1 cellular context compared by ENCODE assay signal in genomic region chr2:42106257-42106816, GRCh38.
TF ChIP-seq lines count a peak whose summit lies in the region.

No MANE protein-coding gene starts in this region.

TF ChIP-seq in HepG2, 621 proteins besides CTCF, POLR2A, EP300 and RAD21 (continues in another document):
- TF ChIP-seq, protein P1, sequence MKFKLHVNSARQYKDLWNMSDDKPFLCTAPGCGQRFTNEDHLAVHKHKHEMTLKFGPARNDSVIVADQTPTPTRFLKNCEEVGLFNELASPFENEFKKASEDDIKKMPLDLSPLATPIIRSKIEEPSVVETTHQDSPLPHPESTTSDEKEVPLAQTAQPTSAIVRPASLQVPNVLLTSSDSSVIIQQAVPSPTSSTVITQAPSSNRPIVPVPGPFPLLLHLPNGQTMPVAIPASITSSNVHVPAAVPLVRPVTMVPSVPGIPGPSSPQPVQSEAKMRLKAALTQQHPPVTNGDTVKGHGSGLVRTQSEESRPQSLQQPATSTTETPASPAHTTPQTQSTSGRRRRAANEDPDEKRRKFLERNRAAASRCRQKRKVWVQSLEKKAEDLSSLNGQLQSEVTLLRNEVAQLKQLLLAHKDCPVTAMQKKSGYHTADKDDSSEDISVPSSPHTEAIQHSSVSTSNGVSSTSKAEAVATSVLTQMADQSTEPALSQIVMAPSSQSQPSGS (CRISPR knock-in tag; IDR thresholded peaks at IDR 0.05) = 0 out of 2 replicates have a peak, but pooled peaks have one; percentile 1
- TF ChIP-seq DNMT1 (CRISPR knock-in tag; IDR thresholded peaks at IDR 0.05) = 0 out of 2 replicates have a peak, but pooled peaks have one; percentile 14
- TF ChIP-seq ZMAT3 (CRISPR knock-in tag; conservative IDR thresholded peaks at IDR 0.05) = 0 out of 2 replicates have a peak, but pooled peaks have one; percentile 15
- TF ChIP-seq TCF12 (IDR thresholded peaks at IDR 0.05) = no peak
- TF ChIP-seq TCF12 (CRISPR knock-in tag; IDR thresholded peaks at IDR 0.05) = peak; percentile 12; the same call in 1 of the 2 replicates
- no peak for TF ChIP-seq SMARCC2 (IDR thresholded peaks at IDR 0.05)
- 0 out of 2 replicates have a peak, but pooled peaks have one; percentile 45 for TF ChIP-seq WIZ (CRISPR knock-in tag; IDR thresholded peaks at IDR 0.05)
- TF ChIP-seq, protein P2, sequence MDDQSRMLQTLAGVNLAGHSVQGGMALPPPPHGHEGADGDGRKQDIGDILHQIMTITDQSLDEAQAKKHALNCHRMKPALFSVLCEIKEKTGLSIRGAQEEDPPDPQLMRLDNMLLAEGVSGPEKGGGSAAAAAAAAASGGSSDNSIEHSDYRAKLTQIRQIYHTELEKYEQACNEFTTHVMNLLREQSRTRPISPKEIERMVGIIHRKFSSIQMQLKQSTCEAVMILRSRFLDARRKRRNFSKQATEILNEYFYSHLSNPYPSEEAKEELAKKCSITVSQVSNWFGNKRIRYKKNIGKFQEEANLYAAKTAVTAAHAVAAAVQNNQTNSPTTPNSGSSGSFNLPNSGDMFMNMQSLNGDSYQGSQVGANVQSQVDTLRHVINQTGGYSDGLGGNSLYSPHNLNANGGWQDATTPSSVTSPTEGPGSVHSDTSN (CRISPR knock-in tag; IDR thresholded peaks at IDR 0.05; ENCODE audit: borderline replicate concordance) = no peak
- no peak for TF ChIP-seq CENPX (CRISPR knock-in tag; IDR thresholded peaks at IDR 0.05)
- no peak for TF ChIP-seq AGO2 (optimal IDR thresholded peaks at IDR 0.05; ENCODE audit: low read depth, low read length)
- 0 out of 2 replicates have a peak, but pooled peaks have one; percentile 9 for TF ChIP-seq HMGXB3 (CRISPR knock-in tag; IDR thresholded peaks at IDR 0.05; ENCODE audit: borderline replicate concordance)
- TF ChIP-seq MXD4 (CRISPR knock-in tag; IDR thresholded peaks at IDR 0.05) = peak; percentile 11; the same call in 1 of the 2 replicates
- no peak for TF ChIP-seq ZNF441 (CRISPR knock-in tag; IDR thresholded peaks at IDR 0.05; ENCODE audit: borderline replicate concordance)
- no peak for TF ChIP-seq GLMP (CRISPR knock-in tag; IDR thresholded peaks at IDR 0.05; ENCODE audit: borderline replicate concordance)
- TF ChIP-seq HMGA1 (CRISPR knock-in tag; conservative IDR thresholded peaks at IDR 0.05) = no peak
- TF ChIP-seq GFI1 (CRISPR knock-in tag; IDR thresholded peaks at IDR 0.05; ENCODE audit: borderline replicate concordance) = peak; percentile 84
- TF ChIP-seq TRIM22 (IDR thresholded peaks at IDR 0.05) = no peak
- no peak for TF ChIP-seq PATZ1 (CRISPR knock-in tag; IDR thresholded peaks at IDR 0.05)
- TF ChIP-seq MTA1 (CRISPR knock-in tag; IDR thresholded peaks at IDR 0.05; ENCODE audit: borderline replicate concordance) = 0 out of 2 replicates have a peak, but pooled peaks have one; percentile 0
- TF ChIP-seq, protein P3, sequence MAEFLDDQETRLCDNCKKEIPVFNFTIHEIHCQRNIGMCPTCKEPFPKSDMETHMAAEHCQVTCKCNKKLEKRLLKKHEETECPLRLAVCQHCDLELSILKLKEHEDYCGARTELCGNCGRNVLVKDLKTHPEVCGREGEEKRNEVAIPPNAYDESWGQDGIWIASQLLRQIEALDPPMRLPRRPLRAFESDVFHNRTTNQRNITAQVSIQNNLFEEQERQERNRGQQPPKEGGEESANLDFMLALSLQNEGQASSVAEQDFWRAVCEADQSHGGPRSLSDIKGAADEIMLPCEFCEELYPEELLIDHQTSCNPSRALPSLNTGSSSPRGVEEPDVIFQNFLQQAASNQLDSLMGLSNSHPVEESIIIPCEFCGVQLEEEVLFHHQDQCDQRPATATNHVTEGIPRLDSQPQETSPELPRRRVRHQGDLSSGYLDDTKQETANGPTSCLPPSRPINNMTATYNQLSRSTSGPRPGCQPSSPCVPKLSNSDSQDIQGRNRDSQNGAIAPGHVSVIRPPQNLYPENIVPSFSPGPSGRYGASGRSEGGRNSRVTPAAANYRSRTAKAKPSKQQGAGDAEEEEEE (CRISPR knock-in tag; IDR thresholded peaks at IDR 0.05; ENCODE audit: borderline replicate concordance) = peak; percentile 6; the same call in 1 of the 2 replicates
- TF ChIP-seq ZSCAN29 (CRISPR knock-in tag; conservative IDR thresholded peaks at IDR 0.05) = 0 out of 2 replicates have a peak, but pooled peaks have one; percentile 10
- TF ChIP-seq, protein P4, sequence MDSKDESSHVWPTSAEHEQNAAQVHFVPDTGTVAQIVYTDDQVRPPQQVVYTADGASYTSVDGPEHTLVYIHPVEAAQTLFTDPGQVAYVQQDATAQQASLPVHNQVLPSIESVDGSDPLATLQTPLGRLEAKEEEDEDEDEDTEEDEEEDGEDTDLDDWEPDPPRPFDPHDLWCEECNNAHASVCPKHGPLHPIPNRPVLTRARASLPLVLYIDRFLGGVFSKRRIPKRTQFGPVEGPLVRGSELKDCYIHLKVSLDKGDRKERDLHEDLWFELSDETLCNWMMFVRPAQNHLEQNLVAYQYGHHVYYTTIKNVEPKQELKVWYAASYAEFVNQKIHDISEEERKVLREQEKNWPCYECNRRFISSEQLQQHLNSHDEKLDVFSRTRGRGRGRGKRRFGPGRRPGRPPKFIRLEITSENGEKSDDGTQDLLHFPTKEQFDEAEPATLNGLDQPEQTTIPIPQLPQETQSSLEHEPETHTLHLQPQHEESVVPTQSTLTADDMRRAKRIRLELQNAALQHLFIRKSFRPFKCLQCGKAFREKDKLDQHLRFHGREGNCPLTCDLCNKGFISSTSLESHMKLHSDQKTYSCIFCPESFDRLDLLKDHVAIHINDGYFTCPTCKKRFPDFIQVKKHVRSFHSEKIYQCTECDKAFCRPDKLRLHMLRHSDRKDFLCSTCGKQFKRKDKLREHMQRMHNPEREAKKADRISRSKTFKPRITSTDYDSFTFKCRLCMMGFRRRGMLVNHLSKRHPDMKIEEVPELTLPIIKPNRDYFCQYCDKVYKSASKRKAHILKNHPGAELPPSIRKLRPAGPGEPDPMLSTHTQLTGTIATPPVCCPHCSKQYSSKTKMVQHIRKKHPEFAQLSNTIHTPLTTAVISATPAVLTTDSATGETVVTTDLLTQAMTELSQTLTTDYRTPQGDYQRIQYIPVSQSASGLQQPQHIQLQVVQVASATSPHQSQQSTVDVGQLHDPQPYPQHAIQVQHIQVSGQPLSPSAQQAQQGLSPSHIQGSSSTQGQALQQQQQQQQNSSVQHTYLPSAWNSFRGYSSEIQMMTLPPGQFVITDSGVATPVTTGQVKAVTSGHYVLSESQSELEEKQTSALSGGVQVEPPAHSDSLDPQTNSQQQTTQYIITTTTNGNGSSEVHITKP (CRISPR knock-in tag; IDR thresholded peaks at IDR 0.05; ENCODE audit: low read depth) = 0 out of 2 replicates have a peak, but pooled peaks have one; percentile 15
- no peak for TF ChIP-seq CBX1 (IDR thresholded peaks at IDR 0.05; ENCODE audit: low read depth)
- TF ChIP-seq, protein P5, sequence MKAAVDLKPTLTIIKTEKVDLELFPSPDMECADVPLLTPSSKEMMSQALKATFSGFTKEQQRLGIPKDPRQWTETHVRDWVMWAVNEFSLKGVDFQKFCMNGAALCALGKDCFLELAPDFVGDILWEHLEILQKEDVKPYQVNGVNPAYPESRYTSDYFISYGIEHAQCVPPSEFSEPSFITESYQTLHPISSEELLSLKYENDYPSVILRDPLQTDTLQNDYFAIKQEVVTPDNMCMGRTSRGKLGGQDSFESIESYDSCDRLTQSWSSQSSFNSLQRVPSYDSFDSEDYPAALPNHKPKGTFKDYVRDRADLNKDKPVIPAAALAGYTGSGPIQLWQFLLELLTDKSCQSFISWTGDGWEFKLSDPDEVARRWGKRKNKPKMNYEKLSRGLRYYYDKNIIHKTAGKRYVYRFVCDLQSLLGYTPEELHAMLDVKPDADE (CRISPR knock-in tag; IDR thresholded peaks at IDR 0.05) = no peak
- peak; percentile 1; the same call in 1 of the 2 replicates for TF ChIP-seq GATAD1 (CRISPR knock-in tag; IDR thresholded peaks at IDR 0.05)
- TF ChIP-seq GLI4 (CRISPR knock-in tag; IDR thresholded peaks at IDR 0.05; ENCODE audit: borderline replicate concordance) = no peak
- TF ChIP-seq TBX2 (CRISPR knock-in tag; IDR thresholded peaks at IDR 0.05; ENCODE audit: borderline replicate concordance) = peak; percentile 12; the same call in 1 of the 2 replicates
- TF ChIP-seq, protein P6, sequence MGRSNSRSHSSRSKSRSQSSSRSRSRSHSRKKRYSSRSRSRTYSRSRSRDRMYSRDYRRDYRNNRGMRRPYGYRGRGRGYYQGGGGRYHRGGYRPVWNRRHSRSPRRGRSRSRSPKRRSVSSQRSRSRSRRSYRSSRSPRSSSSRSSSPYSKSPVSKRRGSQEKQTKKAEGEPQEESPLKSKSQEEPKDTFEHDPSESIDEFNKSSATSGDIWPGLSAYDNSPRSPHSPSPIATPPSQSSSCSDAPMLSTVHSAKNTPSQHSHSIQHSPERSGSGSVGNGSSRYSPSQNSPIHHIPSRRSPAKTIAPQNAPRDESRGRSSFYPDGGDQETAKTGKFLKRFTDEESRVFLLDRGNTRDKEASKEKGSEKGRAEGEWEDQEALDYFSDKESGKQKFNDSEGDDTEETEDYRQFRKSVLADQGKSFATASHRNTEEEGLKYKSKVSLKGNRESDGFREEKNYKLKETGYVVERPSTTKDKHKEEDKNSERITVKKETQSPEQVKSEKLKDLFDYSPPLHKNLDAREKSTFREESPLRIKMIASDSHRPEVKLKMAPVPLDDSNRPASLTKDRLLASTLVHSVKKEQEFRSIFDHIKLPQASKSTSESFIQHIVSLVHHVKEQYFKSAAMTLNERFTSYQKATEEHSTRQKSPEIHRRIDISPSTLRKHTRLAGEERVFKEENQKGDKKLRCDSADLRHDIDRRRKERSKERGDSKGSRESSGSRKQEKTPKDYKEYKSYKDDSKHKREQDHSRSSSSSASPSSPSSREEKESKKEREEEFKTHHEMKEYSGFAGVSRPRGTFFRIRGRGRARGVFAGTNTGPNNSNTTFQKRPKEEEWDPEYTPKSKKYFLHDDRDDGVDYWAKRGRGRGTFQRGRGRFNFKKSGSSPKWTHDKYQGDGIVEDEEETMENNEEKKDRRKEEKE (IDR thresholded peaks at IDR 0.05) = no peak
- TF ChIP-seq SRY (CRISPR knock-in tag; IDR thresholded peaks at IDR 0.05) = no peak
- TF ChIP-seq ZNF367 (CRISPR knock-in tag; IDR thresholded peaks at IDR 0.05; ENCODE audit: borderline replicate concordance) = no peak
- TF ChIP-seq ZNF362 (CRISPR knock-in tag; IDR thresholded peaks at IDR 0.05; ENCODE audit: borderline replicate concordance) = no peak
